8 cellular contexts compared by ENCODE assay signal in genomic region chr22:37561209-37562048, GRCh38. TPM values are rescaled to one million over a fixed set of nuclear protein-coding genes. Genes with fewer than 3 reads are reported as not detected.
DNase-seq lines count a peak whose midpoint lies in the region; ATAC-seq and TF ChIP-seq lines count a peak whose summit lies in the region.

No MANE protein-coding gene starts in this region.

- WGBS in spleen, 5 donors: 2 to 7% (median 3%) methylated on average over 27 to 57 of the region's 57 CpGs

- peak; percentile 69 for DNase-seq in GM06990 (ENCODE audit: extremely low read depth, insufficient read length)
- DNase-seq in NCI-H1092 (lab: John Stamatoyannopoulos, UW): peak; percentile 63
- peak; percentile 56 for DNase-seq in activated CD4-positive, alpha-beta T cell treated with anti-CD3 and anti-CD28 coated beads for 1 hour
- peak; percentile 56 for DNase-seq in central memory CD4-positive, alpha-beta T cell
- peak; percentile 92 for DNase-seq in islet precursor cell
- DNase-seq in spleen: peak; percentile 89

- ATAC-seq in HG03159 (IDR thresholded peaks at IDR 0.05; ENCODE audit: unreplicated experiment) (no peak), HG03025 (IDR thresholded peaks at IDR 0.05; ENCODE audit: low FRiP score, unreplicated experiment) (no peak)

- H3K4me3 ChIP-seq in GM06990 (replicated peaks; ENCODE audit: low read depth, low read length): no peak overlapping the region
- peak overlapping the region; percentile 34 to 68 (median 44) for H3K4me3 ChIP-seq in spleen

- H3K36me3 ChIP-seq in GM06990 (ENCODE audit: control insufficient read depth, insufficient read depth, low read length) (no peaks in the 10 kb centered on the region), spleen (peaks cover 0 to 6% (median 0%) of the 10 kb centered on the region in 6 donors)

- H3K9me3 ChIP-seq in spleen: no peaks in the 10 kb centered on the region

- intact Hi-C loops in spleen (cut with DNase I; ENCODE audit: low total_unique reads): no loop called here

- TF ChIP-seq CTCF in GM06990 (IDR thresholded peaks at IDR 0.05; ENCODE audit: insufficient read depth, low read length, poor library complexity, severe bottlenecking): peak; percentile 76
- peak in 9 of 11 experiments; percentile 47 to 87 (median 75) for TF ChIP-seq CTCF in spleen (IDR thresholded peaks at IDR 0.05 in 8 of 11, conservative IDR thresholded peaks at IDR 0.05 in 3 of 11)

- H3K4me1 ChIP-seq in spleen: peaks cover 20 to 76% (median 52%) of the 10 kb centered on the region in 6 donors

- H3K27me3 ChIP-seq in GM06990 (replicated peaks; ENCODE audit: control insufficient read depth, insufficient read depth, low read length): peaks cover 3% of the 10 kb centered on the region
- peaks cover 0 to 92% (median 22%) of the 10 kb centered on the region in 7 donors for H3K27me3 ChIP-seq in spleen (replicated peaks in 1 of 7)

- TF ChIP-seq POLR2A in spleen (IDR thresholded peaks at IDR 0.05): no peak

- H3K27ac ChIP-seq in spleen: peak overlapping the region; percentile 66 to 91 (median 86)

RNA-seq across cellular contexts. Expression of gene CDC42EP1, which starts 1.1 kb away (rescaled TPM):
- total RNA-seq in spleen: 10 to 100 TPM; 13.2 to 35.7 (median 22.4) TPM
- 10 to 100 TPM in 1 of 3 donors, 1 to 10 TPM in 2; 4.6 to 13.7 (median 4.8) TPM for polyA plus RNA-seq in spleen

RNA-seq across cellular contexts. Expression of gene LGALS2, which starts 18.5 kb away (rescaled TPM):
- total RNA-seq in spleen: 10 to 100 TPM in 5 of 7 donors, 1 to 10 TPM in 1, not detected in 1; 3.9 to 22.8 (median 12.8) TPM
- polyA plus RNA-seq in spleen: 10 to 100 TPM; 21.1 to 41.8 (median 25.5) TPM

RNA-seq across cellular contexts. Expression of gene CARD10, which starts 42.2 kb away (rescaled TPM):
- total RNA-seq in spleen: 10 to 100 TPM in 4 of 7 donors, 1 to 10 TPM in 3; 6.9 to 12.5 (median 11.3) TPM
- 1 to 10 TPM; 2.5 to 9.1 (median 5.7) TPM for polyA plus RNA-seq in spleen

RNA-seq across cellular contexts. Expression of gene GGA1, which starts 47.2 kb away (rescaled TPM):
- total RNA-seq in spleen: 100 to 1,000 TPM in 1 of 7 donors, 10 to 100 TPM in 6; 67.6 to 115 (median 82.6) TPM
- polyA plus RNA-seq in spleen: 100 to 1,000 TPM in 2 of 3 donors, 10 to 100 TPM in 1; 43.4 to 134 (median 121) TPM
